In genomic region chr22:17974087-17974486, GRCh38 we compare ENCODE assay signal across 19 cellular contexts. TPM values are rescaled to one million over a fixed set of nuclear protein-coding genes. Genes with fewer than 3 reads are reported as not detected.
DNase-seq lines count a peak whose midpoint lies in the region; ATAC-seq and TF ChIP-seq lines count a peak whose summit lies in the region.
"Had no signal": no experiment of that assay in that cellular context is flagged by ENCODE, and none has a peak within 500 bp of the region (broad histone marks: within the 10 kb centered on the region; RNA-seq: fewer than 3 reads in every experiment).

No MANE protein-coding gene starts in this region.

- no peak for TF ChIP-seq POLR2A in prostate gland (IDR thresholded peaks at IDR 0.05)

- H3K27ac ChIP-seq in RWPE1 (peak overlapping the region; percentile 95), prostate gland (no peak overlapping the region)

- H3K27me3 Mint-ChIP-seq in progenitor cell of endocrine pancreas = no peaks in the 10 kb centered on the region
- H3K27me3 Mint-ChIP-seq: activated naive CD8-positive, alpha-beta T cell; stimulated activated naive CD8-positive, alpha-beta T cell treated with anti-CD3 and anti-CD28 coated beads, Interleukin-15, Interleukin-2, amounts not matched to agents 100 ng/mL and 50 ng/mL, for 24 hours; type B pancreatic cell had no signal

- H3K4me1 ChIP-seq in prostate gland (replicated peaks) = peaks cover 4% of the 10 kb centered on the region

- H3K4me3 ChIP-seq in prostate gland = no peak overlapping the region
- H3K4me3 ChIP-seq: dorsolateral prefrontal cortex had no signal

- TF ChIP-seq CTCF in RWPE1 (conservative IDR thresholded peaks at IDR 0.05; ENCODE audit: low read depth) (no peak), progenitor cell of endocrine pancreas (IDR thresholded peaks at IDR 0.05; ENCODE audit: unreplicated experiment) (no peak), prostate gland (IDR thresholded peaks at IDR 0.05) (no peak)

- POLR2A ChIA-PET in RWPE1 (lab: Yijun Ruan, JAX; ENCODE audit: low non-redundant PET) = no interaction called here

- H3K4me3 Mint-ChIP-seq in progenitor cell of endocrine pancreas (ENCODE audit: low read depth) = no peak overlapping the region
- H3K4me3 Mint-ChIP-seq: activated naive CD8-positive, alpha-beta T cell; stimulated activated naive CD8-positive, alpha-beta T cell treated with anti-CD3 and anti-CD28 coated beads, Interleukin-15, Interleukin-2, amounts not matched to agents 100 ng/mL and 50 ng/mL, for 24 hours; T-helper 2 cell treated with Interferon-gamma antibody and Interleukin-4, amounts not matched to agents 5 μg/mL and 100 μg/mL, for 36 hours; type B pancreatic cell had no signal

- H3K27ac Mint-ChIP-seq in progenitor cell of endocrine pancreas = peak overlapping the region; percentile 59
- H3K27ac Mint-ChIP-seq in activated naive CD4-positive, alpha-beta T cell treated with anti-CD3 and anti-CD28 coated beads, Interleukin-2, amount 50 U/mL, for 72 hours = no peak overlapping the region
- H3K27ac Mint-ChIP-seq: activated naive CD8-positive, alpha-beta T cell; T-helper 2 cell treated with Interferon-gamma antibody and Interleukin-4, amounts not matched to agents 5 μg/mL and 100 μg/mL, for 36 hours; type B pancreatic cell had no signal

- H3K27me3 ChIP-seq in prostate gland (replicated peaks; ENCODE audit: insufficient read depth) = no peaks in the 10 kb centered on the region
- H3K27me3 ChIP-seq: dorsolateral prefrontal cortex had no signal

- H3K36me3 Mint-ChIP-seq in progenitor cell of endocrine pancreas (ENCODE audit: insufficient read depth) = peaks cover 2% of the 10 kb centered on the region
- no peaks in the 10 kb centered on the region for H3K36me3 Mint-ChIP-seq in activated naive CD4-positive, alpha-beta T cell treated with anti-CD3 and anti-CD28 coated beads, Interleukin-2, amount 50 U/mL, for 72 hours

- no peaks in the 10 kb centered on the region for H3K36me3 ChIP-seq in prostate gland

- H3K9me3 Mint-ChIP-seq in progenitor cell of endocrine pancreas (ENCODE audit: low read depth) = no peaks in the 10 kb centered on the region
- H3K9me3 Mint-ChIP-seq in activated naive CD4-positive, alpha-beta T cell treated with anti-CD3 and anti-CD28 coated beads, Interleukin-2, amount 50 U/mL, for 72 hours = no peaks in the 10 kb centered on the region
- H3K9me3 Mint-ChIP-seq: stimulated activated naive CD8-positive, alpha-beta T cell treated with anti-CD3 and anti-CD28 coated beads, Interleukin-15, Interleukin-2, amounts not matched to agents 100 ng/mL and 50 ng/mL, for 24 hours; T-helper 2 cell treated with Interferon-gamma antibody and Interleukin-4, amounts not matched to agents 5 μg/mL and 100 μg/mL, for 36 hours; type B pancreatic cell had no signal

- peaks cover 13% of the 10 kb centered on the region for H3K4me1 Mint-ChIP-seq in progenitor cell of endocrine pancreas (ENCODE audit: low read depth)

- DNase-seq in ELF-1 (ENCODE audit: low read depth, low spot score) (peak; percentile 49), RWPE1 (ENCODE audit: low spot score) (no peak), fibroblast of gingiva (ENCODE audit: low read depth) (peak; percentile 31), progenitor cell of endocrine pancreas (ENCODE audit: low spot score, unreplicated experiment) (no peak), prostate gland (ENCODE audit: low spot score) (no peak)
- no peak for DNase-seq in activated naive CD4-positive, alpha-beta T cell treated with anti-CD3 and anti-CD28 coated beads, Interleukin-2, amount 50 U/mL, for 72 hours (ENCODE audit: low spot score in 2 of 2)
- DNase-seq: activated CD4-positive, CD25-positive, alpha-beta regulatory T cell treated with anti-CD3 and anti-CD28 coated beads, Interleukin-2, amount 50 U/mL, for 72 hours; activated CD8-positive, alpha-beta memory T cell treated with anti-CD3 and anti-CD28 coated beads for 24 hours; activated T-cell treated with anti-CD3 and anti-CD28 coated beads, Interleukin-2, amount 50 U/mL, for 48 hours; dorsolateral prefrontal cortex; NCI-H1694; occipital lobe; stimulated activated CD4-positive, alpha-beta T cell treated with anti-CD3 and anti-CD28 coated beads, Interleukin-2, amount 100 ng/mL, for 24 hours had no signal

- CTCF ChIA-PET in RWPE1 (lab: Yijun Ruan, JAX) = interaction anchor here (0.7 kb wide), 1 partner anchor 13 kb away, joined by 3 read pairs; no protein-coding TSS in a partner anchor

- intact Hi-C loops in prostate gland (cut with DNase I) = loop anchor here (10.0 kb wide), 1 partner anchor 59 kb away; no protein-coding TSS in a partner anchor

- 73% methylated on average over 3 of the region's 3 CpGs for WGBS in prostate gland

- no peaks in the 10 kb centered on the region for H3K9me3 ChIP-seq in prostate gland

- no peak for ATAC-seq in activated naive CD4-positive, alpha-beta T cell treated with anti-CD3 and anti-CD28 coated beads, Interleukin-2, amount 50 U/mL, for 72 hours
- ATAC-seq in HG03196 (IDR thresholded peaks at IDR 0.05; ENCODE audit: unreplicated experiment) (no peak), GM18868 (IDR thresholded peaks at IDR 0.05; ENCODE audit: unreplicated experiment) (no peak)

RNA-seq across cellular contexts. Expression of gene MICAL3, which starts 50.3 kb away (rescaled TPM):
- total RNA-seq in progenitor cell of endocrine pancreas = 54.8 and 59.9 TPM in 2 replicates
- total RNA-seq in activated naive CD4-positive, alpha-beta T cell treated with anti-CD3 and anti-CD28 coated beads, Interleukin-2, amount 50 U/mL, for 72 hours = 10 to 100 TPM; 19.5 to 30.2 TPM
- 10 to 100 TPM; 58.6 to 78.7 TPM for total RNA-seq in prostate gland

Comparison
In these comparisons a context has a peak if more than half of its experiments do, and no peak if none do; other contexts are left out.
1. DNase-seq: peak in ELF-1 (single experiment) and fibroblast of gingiva (single experiment); none in RWPE1 (single experiment), progenitor cell of endocrine pancreas (single experiment), activated naive CD4-positive, alpha-beta T cell treated with anti-CD3 and anti-CD28 coated beads, Interleukin-2, amount 50 U/mL, for 72 hours (0 of 2) and prostate gland (single experiment).